In genomic region chr4:169999923-170000322, GRCh38 we compare ENCODE assay signal across 21 cellular contexts.
"Had no signal": no experiment of that assay in that cellular context is flagged by ENCODE, and none has a peak within 500 bp of the region (broad histone marks: within the 10 kb centered on the region; RNA-seq: fewer than 3 reads in every experiment).

No MANE protein-coding gene starts in this region.

- H3K27me3 ChIP-seq: colonic mucosa, gastrocnemius medialis, heart right ventricle, left lung had no signal

- H3K36me3 ChIP-seq: colonic mucosa, esophagus squamous epithelium, gastrocnemius medialis, heart right ventricle, left lung, lower lobe of right lung had no signal

- H3K27ac ChIP-seq: colonic mucosa, epithelial cell of prostate, esophagus squamous epithelium, gastrocnemius medialis, heart right ventricle, left lung, lower lobe of right lung had no signal

- DNase-seq: colonic mucosa; cortex of kidney; effector CD4-positive, alpha-beta T cell; effector memory CD4-positive, alpha-beta T cell; endodermal cell; erythroblast; esophagus squamous epithelium; foreskin fibroblast; foreskin melanocyte; gastrocnemius medialis; glutamatergic neuron; head of caudate nucleus; heart right ventricle; hippocampal formation; left cardiac atrium; left lung; left ventricle myocardium superior; lower lobe of right lung; mesenchymal stem cell; mucosa of descending colon had no signal

- H3K4me1 ChIP-seq: colonic mucosa, esophagus squamous epithelium, heart right ventricle, left lung, lower lobe of right lung had no signal

- H3K9me3 ChIP-seq: colonic mucosa, esophagus squamous epithelium, gastrocnemius medialis, heart right ventricle, left lung, lower lobe of right lung, mucosa of descending colon had no signal

- H3K4me3 ChIP-seq: colonic mucosa, esophagus squamous epithelium, gastrocnemius medialis, heart right ventricle, left lung, lower lobe of right lung, mucosa of descending colon had no signal
